Comparison of ENCODE assay signal across 8 cellular contexts in genomic region chr15:89177633-89178306, GRCh38. TPM values are rescaled to one million over a fixed set of nuclear protein-coding genes. Genes with fewer than 3 reads are reported as not detected.
DNase-seq lines count a peak whose midpoint lies in the region; ATAC-seq, FAIRE-seq and TF ChIP-seq lines count a peak whose summit lies in the region.

No MANE protein-coding gene starts in this region.

- in situ Hi-C loops in K562 (cut with MboI): loop anchor here (5.0 to 10.0 kb wide), 2 partner anchors 120 to 293 kb away; no protein-coding TSS in a partner anchor

- peak; percentile 74 to 83 for TF ChIP-seq RAD21 in K562 (CRISPR knock-in tag; conservative IDR thresholded peaks at IDR 0.05 in 1 of 2, IDR thresholded peaks at IDR 0.05 in 1 of 2)

- no peaks in the 10 kb centered on the region for H3K27me3 ChIP-seq in K562 (ENCODE audit: control insufficient read depth in 2 of 2, insufficient read depth in 2 of 2, low read length in 2 of 2)

- H4K20me1 ChIP-seq in K562 (replicated peaks; ENCODE audit: control insufficient read depth, insufficient read depth, low read length): no peaks in the 10 kb centered on the region

- TF ChIP-seq POLR2A in K562 (conservative IDR thresholded peaks at IDR 0.05): no peak

- CTCF ChIA-PET in K562 (lab: Yijun Ruan, JAX; ENCODE audit: low intra/inter-chr PET ratio): interaction anchor here (0.6 to 3.4 kb wide), 8 partner anchors 48 to 299 kb away, joined by 3 to 39 read pairs (median 4); no protein-coding TSS in a partner anchor

- no peaks in the 10 kb centered on the region for H3K9me1 ChIP-seq in K562 (ENCODE audit: control insufficient read depth, insufficient read depth, low read length)

- no peaks in the 10 kb centered on the region for H3K79me2 ChIP-seq in K562 (ENCODE audit: control insufficient read depth, insufficient read depth, low read length)

- intact Hi-C loops in K562 (cut with micrococcal nuclease): loop anchor here (1.0 to 5.0 kb wide), 3 partner anchors 120 to 280 kb away; partner anchors contain the start of gene HAPLN3

- no peaks in the 10 kb centered on the region for H3K9me3 ChIP-seq in K562 (replicated peaks; ENCODE audit: control insufficient read depth, insufficient read depth, low read depth, low read length)

- TF ChIP-seq EP300 in K562 (IDR thresholded peaks at IDR 0.05; ENCODE audit: low read length): no peak

- no peak overlapping the region for H3K9ac ChIP-seq in K562 (ENCODE audit: insufficient read depth in 1 of 2, low read depth in 2 of 2, low read length in 2 of 2)

- ATAC-seq in K562 (peak; percentile 89), GM19035 (IDR thresholded peaks at IDR 0.05; ENCODE audit: unreplicated experiment) (no peak), GM18511 (IDR thresholded peaks at IDR 0.05; ENCODE audit: unreplicated experiment) (no peak)

- no peak overlapping the region for H2AFZ ChIP-seq in K562 (ENCODE audit: low read depth, low read length)

- peak; percentile 91 for TF ChIP-seq CTCF in GM10266 (IDR thresholded peaks at IDR 0.05; ENCODE audit: control insufficient read depth, insufficient read depth, low read depth, missing control alignments)
- peak; percentile 80 to 83 (median 81) for TF ChIP-seq CTCF in K562 (IDR thresholded peaks at IDR 0.05 in 2 of 3, conservative IDR thresholded peaks at IDR 0.05 in 1 of 3; ENCODE audit: insufficient read depth in 2 of 3, low read depth in 1 of 3, low read length in 3 of 3)

- H3K4me1 ChIP-seq in K562 (replicated peaks in 1 of 2; ENCODE audit: control insufficient read depth in 2 of 2, insufficient read depth in 2 of 2, low read length in 2 of 2): no peaks in the 10 kb centered on the region

- POLR2A ChIA-PET in K562 (lab: Yijun Ruan, JAX): interaction anchor here (0.6 to 1.2 kb wide), 3 partner anchors 18 to 79 kb away, joined by 3 read pairs; no protein-coding TSS in a partner anchor

- H3K4me2 ChIP-seq in K562 (ENCODE audit: insufficient read depth, low read length): no peak overlapping the region

- FAIRE-seq in K562 (lab: Jason Lieb, UNC): peak; percentile 97

- H3K36me3 ChIP-seq in K562 (ENCODE audit: control insufficient read depth, insufficient read depth, low read length): peaks cover 79% of the 10 kb centered on the region

- DNase-seq in GM10266 (ENCODE audit: extremely low spot score) (peak; percentile 57), NAMALWA (ENCODE audit: low spot score) (peak; percentile 86), UCSD-AML1 (lab: John Stamatoyannopoulos, UW; ENCODE audit: unreplicated experiment) (peak; percentile 26), K562 (ENCODE audit: extremely low read depth in 1 of 4, low spot score in 3 of 4) (peak; percentile 52 to 75 (median 57)), iPS-NIHi11 (ENCODE audit: low spot score) (peak; percentile 73)
- DNase-seq in stimulated activated CD4-positive, alpha-beta T cell treated with anti-CD3 and anti-CD28 coated beads, Interleukin-12 subunit alpha, Interleukin-12 subunit beta, amount 100 ng/mL, for 48 hours (ENCODE audit: low read depth in 2 of 3, low spot score in 1 of 3): peak; percentile 30 to 73 (median 59)

- BruUV-seq in K562 (replicated peaks; lab: Mats Ljungman, UMichigan): no TSS peak

- H3K27ac ChIP-seq in K562 (ENCODE audit: extremely low read depth, low read depth, low read length): no peak overlapping the region

- no peak overlapping the region for H3K4me3 ChIP-seq in K562

- WGBS in K562 (ENCODE audit: insufficient coverage, low coverage, missing lambda C conversion rate): 16% methylated on average over 6 of the region's 6 CpGs

TF ChIP-seq in K562, 482 proteins besides CTCF, POLR2A, EP300 and RAD21 (continues in another document):
- no peak for TF ChIP-seq ZKSCAN8 (CRISPR knock-in tag; IDR thresholded peaks at IDR 0.05)
- no peak for TF ChIP-seq GABPB2 (CRISPR knock-in tag; conservative IDR thresholded peaks at IDR 0.05)
- TF ChIP-seq, protein P1, sequence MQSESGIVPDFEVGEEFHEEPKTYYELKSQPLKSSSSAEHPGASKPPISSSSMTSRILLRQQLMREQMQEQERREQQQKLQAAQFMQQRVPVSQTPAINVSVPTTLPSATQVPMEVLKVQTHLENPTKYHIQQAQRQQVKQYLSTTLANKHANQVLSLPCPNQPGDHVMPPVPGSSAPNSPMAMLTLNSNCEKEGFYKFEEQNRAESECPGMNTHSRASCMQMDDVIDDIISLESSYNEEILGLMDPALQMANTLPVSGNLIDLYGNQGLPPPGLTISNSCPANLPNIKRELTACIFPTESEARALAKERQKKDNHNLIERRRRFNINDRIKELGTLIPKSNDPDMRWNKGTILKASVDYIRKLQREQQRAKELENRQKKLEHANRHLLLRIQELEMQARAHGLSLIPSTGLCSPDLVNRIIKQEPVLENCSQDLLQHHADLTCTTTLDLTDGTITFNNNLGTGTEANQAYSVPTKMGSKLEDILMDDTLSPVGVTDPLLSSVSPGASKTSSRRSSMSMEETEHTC (IDR thresholded peaks at IDR 0.05): no peak
- no peak for TF ChIP-seq ZFP36 (IDR thresholded peaks at IDR 0.05; ENCODE audit: low read depth, low read length, partially characterized antibody)
- no peak for TF ChIP-seq FOXJ2 (tag; IDR thresholded peaks at IDR 0.05)
- peak; percentile 88 for TF ChIP-seq SMC3 (conservative IDR thresholded peaks at IDR 0.05; ENCODE audit: insufficient read depth, low read depth, low read length)
- TF ChIP-seq, protein P2, sequence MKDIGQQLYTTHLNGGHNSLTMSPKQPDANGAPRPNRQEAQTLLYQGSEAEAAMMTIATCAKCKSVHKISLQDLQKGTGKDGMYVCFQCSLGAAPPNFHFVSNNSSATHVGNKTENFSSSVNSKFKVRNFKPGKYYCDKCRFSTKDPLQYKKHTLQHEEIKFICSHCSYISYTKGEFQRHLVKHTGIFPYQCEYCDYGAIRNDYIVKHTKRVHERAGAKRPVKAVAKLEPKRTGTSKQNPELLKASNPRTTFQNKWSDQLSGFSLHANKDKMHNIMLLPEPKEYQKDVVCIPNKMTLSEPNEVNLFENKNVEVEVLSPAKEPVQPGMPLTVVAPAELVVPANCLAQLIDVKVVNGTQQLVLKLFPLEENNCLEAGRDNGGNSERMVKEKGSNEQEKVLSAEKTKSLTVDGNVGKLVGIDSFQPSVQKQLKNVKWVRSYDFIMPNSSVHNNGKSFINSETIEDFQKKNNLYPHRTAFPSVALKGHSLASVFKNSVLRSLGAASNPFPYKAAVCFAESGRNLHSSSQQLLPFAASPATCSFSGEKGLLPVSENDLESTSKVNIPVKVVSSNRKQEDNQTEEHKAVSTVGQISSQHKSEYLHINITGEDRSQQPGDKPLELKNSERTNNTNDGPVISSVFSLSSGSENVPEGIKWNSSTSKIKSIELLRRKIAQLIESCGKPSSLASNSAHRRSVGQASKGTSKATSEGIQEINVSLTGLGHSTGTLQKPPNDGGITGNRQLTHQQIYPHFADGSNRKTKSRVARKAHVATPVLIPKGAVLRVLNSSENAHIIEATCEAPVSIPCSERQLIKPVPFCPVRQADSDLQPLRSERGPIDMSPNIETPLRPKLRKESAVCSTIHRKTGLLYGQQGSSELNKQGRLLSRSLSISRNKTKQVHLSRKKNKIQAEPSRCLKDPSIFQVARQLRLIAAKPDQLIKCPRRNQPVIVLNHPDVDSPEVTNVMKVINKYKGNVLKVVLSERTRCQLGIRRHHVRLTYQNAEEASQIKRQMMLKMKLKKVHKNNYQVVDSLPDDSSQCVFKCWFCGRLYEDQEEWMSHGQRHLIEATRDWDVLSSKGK (CRISPR knock-in tag; IDR thresholded peaks at IDR 0.05): no peak
- TF ChIP-seq GATA2 (CRISPR knock-in tag; IDR thresholded peaks at IDR 0.05): peak; percentile 21; the same call in 1 of the 2 replicates
- no peak for TF ChIP-seq ZNF764 (CRISPR knock-in tag; IDR thresholded peaks at IDR 0.05; ENCODE audit: low read depth)
- peak; percentile 47 for TF ChIP-seq MEIS2 (IDR thresholded peaks at IDR 0.05; ENCODE audit: partially characterized antibody)
- no peak for TF ChIP-seq RUNX1 (IDR thresholded peaks at IDR 0.05; ENCODE audit: low read depth)
- TF ChIP-seq TAF7 (tag; IDR thresholded peaks at IDR 0.05): no peak
- TF ChIP-seq, protein P3, sequence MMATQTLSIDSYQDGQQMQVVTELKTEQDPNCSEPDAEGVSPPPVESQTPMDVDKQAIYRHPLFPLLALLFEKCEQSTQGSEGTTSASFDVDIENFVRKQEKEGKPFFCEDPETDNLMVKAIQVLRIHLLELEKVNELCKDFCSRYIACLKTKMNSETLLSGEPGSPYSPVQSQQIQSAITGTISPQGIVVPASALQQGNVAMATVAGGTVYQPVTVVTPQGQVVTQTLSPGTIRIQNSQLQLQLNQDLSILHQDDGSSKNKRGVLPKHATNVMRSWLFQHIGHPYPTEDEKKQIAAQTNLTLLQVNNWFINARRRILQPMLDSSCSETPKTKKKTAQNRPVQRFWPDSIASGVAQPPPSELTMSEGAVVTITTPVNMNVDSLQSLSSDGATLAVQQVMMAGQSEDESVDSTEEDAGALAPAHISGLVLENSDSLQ (IDR thresholded peaks at IDR 0.05): peak; percentile 91
- no peak for TF ChIP-seq STAT5B (CRISPR knock-in tag; IDR thresholded peaks at IDR 0.05)
- no peak for TF ChIP-seq ZNF143 (CRISPR knock-in tag; IDR thresholded peaks at IDR 0.05)
- peak; percentile 42 for TF ChIP-seq CREM (IDR thresholded peaks at IDR 0.05; ENCODE audit: low read depth)
- TF ChIP-seq NONO (IDR thresholded peaks at IDR 0.05; ENCODE audit: low read depth in 2 of 2, low read length in 1 of 2): no peak
- TF ChIP-seq TEAD4 (IDR thresholded peaks at IDR 0.05; ENCODE audit: low read length): peak; percentile 6; the same call in 1 of the 2 replicates
- no peak for TF ChIP-seq TEAD4 (CRISPR knock-in tag; IDR thresholded peaks at IDR 0.05; ENCODE audit: borderline replicate concordance)

RNA-seq across cellular contexts. Expression of gene RLBP1, which starts 43.6 kb away (rescaled TPM):
- total RNA-seq in K562 (2011; cell fraction: chromatin; rRNA removed; ENCODE audit: low replicate concordance): not detected in 2 replicates
- total RNA-seq in K562 (2011; cell fraction: nucleolus; rRNA removed): not detected in 2 replicates
- not detected in 2 replicates for total RNA-seq in K562 (2011; cell fraction: nucleoplasm; rRNA removed)
- total RNA-seq in K562 (2014; rRNA removed) (0.05 TPM in 1 of 2 replicates, not detected in the other), K562 (2014; rRNA removed; fragmentation: Illumina TruSeq; extraction: Trizol) (not detected in 2 replicates), K562 (2015; rRNA removed; fragmentation: Illumina TruSeq; extraction: Trizol) (not detected in 2 replicates), K562 (2021) (not detected in 2 replicates)
- polyA plus RNA-seq in K562 (2011; rRNA removed) (not detected in 2 replicates), K562 (2014; fragmentation: Illumina TruSeq; extraction: Trizol) (not detected in 2 replicates), K562 (2014; fragmentation: Nextera tagmentation; extraction: Ambion mirVana) (not detected), K562 (2014; rRNA removed) (not detected in 2 replicates)
- polyA plus RNA-seq in K562 (2011; cell fraction: cytosol; rRNA removed): not detected in 2 replicates
- not detected in 2 replicates for polyA plus RNA-seq in K562 (2011; cell fraction: nucleus; rRNA removed)
- polyA plus RNA-seq in K562 (2012): 0.13 and 0.57 TPM in 2 replicates
- not detected in 2 replicates for polyA minus RNA-seq in K562 (2011; rRNA and poly(A)+ RNA removed)
- polyA minus RNA-seq in K562 (2011; cell fraction: cytosol; rRNA and poly(A)+ RNA removed): not detected in 2 replicates
- not detected in 2 replicates for polyA minus RNA-seq in K562 (2011; cell fraction: nucleus; rRNA and poly(A)+ RNA removed)

Comparison
In these comparisons a context has a peak if more than half of its experiments do, and no peak if none do; other contexts are left out.
1. DNase-seq: peak in every context shown above with its lines; median percentile 86 in NAMALWA; 73 in iPS-NIHi11; 59 in stimulated activated CD4-positive, alpha-beta T cell treated with anti-CD3 and anti-CD28 coated beads, Interleukin-12 subunit alpha, Interleukin-12 subunit beta, amount 100 ng/mL, for 48 hours; 57 in GM10266; 57 in K562; 26 in UCSD-AML1.